10 cellular contexts compared by ENCODE assay signal in genomic region chr15:39411102-39411989, GRCh38.
DNase-seq lines count a peak whose midpoint lies in the region; ATAC-seq and TF ChIP-seq lines count a peak whose summit lies in the region.
"Had no signal": no experiment of that assay in that cellular context is flagged by ENCODE, and none has a peak within 500 bp of the region (broad histone marks: within the 10 kb centered on the region; RNA-seq: fewer than 3 reads in every experiment).

No MANE protein-coding gene starts in this region.

- DNase-seq in foreskin keratinocyte (peak; percentile 93 to 94), thyroid gland (no peak), adrenal gland (no peak), DMS79 (lab: John Stamatoyannopoulos, UW) (no peak), PC-9 (no peak)
- DNase-seq: GOT3, SK-N-SH had no signal

- intact Hi-C loops in thyroid gland (cut with DNase I): no loop called here
- intact Hi-C loops in adrenal gland (cut with DNase I): no loop called here
- intact Hi-C loops in PC-9 (cut with micrococcal nuclease; ENCODE audit: unreplicated experiment): no loop called here

- no peak overlapping the region for H2AFZ ChIP-seq in PC-9

- H3K4me1 ChIP-seq in foreskin keratinocyte (peaks cover 10% of the 10 kb centered on the region), thyroid gland (no peaks in the 10 kb centered on the region), adrenal gland (replicated peaks in 1 of 2) (no peaks in the 10 kb centered on the region), PC-9 (replicated peaks; ENCODE audit: insufficient read depth) (no peaks in the 10 kb centered on the region)

- H3K4me2 ChIP-seq in PC-9: no peak overlapping the region
- H3K4me2 ChIP-seq: SK-N-SH had no signal

- H3F3A ChIP-seq in PC-9 (ENCODE audit: insufficient read depth, low read depth): no peaks in the 10 kb centered on the region

- CTCF ChIA-PET in PC-9 (lab: Charles Lee): no interaction called here

- H3K27ac ChIP-seq in foreskin keratinocyte (no peak overlapping the region), thyroid gland (no peak overlapping the region), adrenal gland (no peak overlapping the region), PC-9 (no peak overlapping the region)

- no peaks in the 10 kb centered on the region for H4K20me1 ChIP-seq in PC-9 (ENCODE audit: insufficient read depth)

- no peaks in the 10 kb centered on the region for H3K9me2 ChIP-seq in PC-9 (ENCODE audit: insufficient read depth)
- H3K9me2 ChIP-seq: SK-N-SH had no signal

- H3K9me3 ChIP-seq in thyroid gland: no peaks in the 10 kb centered on the region
- H3K9me3 ChIP-seq in adrenal gland (replicated peaks in 1 of 3): no peaks in the 10 kb centered on the region
- H3K9me3 ChIP-seq in PC-9 (ENCODE audit: insufficient read depth, low read depth): no peaks in the 10 kb centered on the region
- H3K9me3 ChIP-seq: SK-N-SH had no signal

- H3K79me2 ChIP-seq in PC-9 (ENCODE audit: low read depth): no peaks in the 10 kb centered on the region

- BruUV-seq in PC-9 (replicated peaks; lab: Mats Ljungman, UMichigan): no TSS peak

- no peaks in the 10 kb centered on the region for H3K27me3 ChIP-seq in foreskin keratinocyte
- H3K27me3 ChIP-seq in thyroid gland: no peaks in the 10 kb centered on the region
- no peaks in the 10 kb centered on the region for H3K27me3 ChIP-seq in adrenal gland
- H3K27me3 ChIP-seq in PC-9 (ENCODE audit: insufficient read depth, low read depth): no peaks in the 10 kb centered on the region

- H3K4me3 ChIP-seq in thyroid gland (replicated peaks in 1 of 3) (no peak overlapping the region), adrenal gland (no peak overlapping the region), PC-9 (no peak overlapping the region)

- H3K36me3 ChIP-seq in thyroid gland (no peaks in the 10 kb centered on the region), adrenal gland (replicated peaks in 1 of 2) (no peaks in the 10 kb centered on the region), PC-9 (ENCODE audit: low read depth) (no peaks in the 10 kb centered on the region)

- TF ChIP-seq CTCF in foreskin keratinocyte (conservative IDR thresholded peaks at IDR 0.05) (no peak), thyroid gland (IDR thresholded peaks at IDR 0.05) (no peak), adrenal gland (IDR thresholded peaks at IDR 0.05) (no peak), PC-9 (conservative IDR thresholded peaks at IDR 0.05) (no peak)

- 70 to 78% methylated on average over 4 of the region's 4 CpGs for WGBS in thyroid gland, 2 donors
- 63 to 71% (median 66%) methylated on average over 4 of the region's 4 CpGs for WGBS in adrenal gland, 4 donors

- POLR2A ChIA-PET in PC-9 (lab: Charles Lee; ENCODE audit: unreplicated experiment): no interaction called here

- ATAC-seq in GM18520 (IDR thresholded peaks at IDR 0.05; ENCODE audit: unreplicated experiment) (peak; percentile 96), GM21723 (IDR thresholded peaks at IDR 0.05; ENCODE audit: unreplicated experiment) (peak; percentile 92), HG03571 (IDR thresholded peaks at IDR 0.05; ENCODE audit: unreplicated experiment) (peak; percentile 88), foreskin keratinocyte (peak; percentile 56)

- no peak for TF ChIP-seq POLR2A in thyroid gland (IDR thresholded peaks at IDR 0.05)
- TF ChIP-seq POLR2A in adrenal gland (IDR thresholded peaks at IDR 0.05): no peak

Comparison
In these comparisons a context has a peak if more than half of its experiments do, and no peak if none do; other contexts are left out.
1. DNase-seq: peak in foreskin keratinocyte (2 of 2); none in thyroid gland (0 of 2), adrenal gland (0 of 7), DMS79 (single experiment) and PC-9 (0 of 2).
2. Peak in every context shown above with its lines, with median percentiles within 50 percentile points of each other: ATAC-seq.